In the genomic region with DNA sequence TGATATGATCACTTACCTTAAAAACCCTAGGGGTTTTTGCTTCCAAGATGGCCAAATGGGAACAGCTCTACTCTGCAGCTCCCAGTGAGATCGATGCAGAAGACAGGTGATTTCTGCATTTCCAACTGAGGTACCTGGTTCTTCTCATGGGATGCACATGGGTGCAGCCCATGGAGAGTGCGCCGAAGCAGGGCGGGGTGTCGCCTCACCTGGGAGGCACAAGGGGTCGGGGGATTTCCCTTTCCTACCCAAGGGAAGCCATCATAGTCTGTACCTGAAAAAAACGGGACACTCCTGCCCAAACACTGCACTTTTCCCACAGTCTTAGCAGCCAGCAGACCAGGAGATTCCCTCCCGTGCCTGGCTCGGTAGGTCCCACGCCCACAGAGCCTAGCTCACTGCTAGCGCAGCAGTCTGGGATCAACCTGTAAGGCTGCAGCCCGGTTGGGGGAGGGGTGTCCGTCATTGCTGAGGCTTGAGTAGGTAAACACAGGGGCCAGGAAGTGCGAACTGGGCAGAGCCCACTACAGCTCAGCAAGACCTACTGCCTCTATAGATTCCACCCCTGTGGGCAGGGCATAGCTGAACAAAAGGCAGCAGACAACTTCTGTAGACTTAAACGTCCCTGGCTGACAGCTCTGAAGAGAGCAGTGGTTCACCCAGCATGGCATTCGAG, we compare ENCODE assay signal across 1 cellular context.
TF ChIP-seq lines count a peak whose summit lies in the region.

No MANE protein-coding gene starts in this region.

TF ChIP-seq in HepG2, 621 proteins besides CTCF, POLR2A, EP300 and RAD21 (continued from another document and continues in another):
- TF ChIP-seq, protein P1, sequence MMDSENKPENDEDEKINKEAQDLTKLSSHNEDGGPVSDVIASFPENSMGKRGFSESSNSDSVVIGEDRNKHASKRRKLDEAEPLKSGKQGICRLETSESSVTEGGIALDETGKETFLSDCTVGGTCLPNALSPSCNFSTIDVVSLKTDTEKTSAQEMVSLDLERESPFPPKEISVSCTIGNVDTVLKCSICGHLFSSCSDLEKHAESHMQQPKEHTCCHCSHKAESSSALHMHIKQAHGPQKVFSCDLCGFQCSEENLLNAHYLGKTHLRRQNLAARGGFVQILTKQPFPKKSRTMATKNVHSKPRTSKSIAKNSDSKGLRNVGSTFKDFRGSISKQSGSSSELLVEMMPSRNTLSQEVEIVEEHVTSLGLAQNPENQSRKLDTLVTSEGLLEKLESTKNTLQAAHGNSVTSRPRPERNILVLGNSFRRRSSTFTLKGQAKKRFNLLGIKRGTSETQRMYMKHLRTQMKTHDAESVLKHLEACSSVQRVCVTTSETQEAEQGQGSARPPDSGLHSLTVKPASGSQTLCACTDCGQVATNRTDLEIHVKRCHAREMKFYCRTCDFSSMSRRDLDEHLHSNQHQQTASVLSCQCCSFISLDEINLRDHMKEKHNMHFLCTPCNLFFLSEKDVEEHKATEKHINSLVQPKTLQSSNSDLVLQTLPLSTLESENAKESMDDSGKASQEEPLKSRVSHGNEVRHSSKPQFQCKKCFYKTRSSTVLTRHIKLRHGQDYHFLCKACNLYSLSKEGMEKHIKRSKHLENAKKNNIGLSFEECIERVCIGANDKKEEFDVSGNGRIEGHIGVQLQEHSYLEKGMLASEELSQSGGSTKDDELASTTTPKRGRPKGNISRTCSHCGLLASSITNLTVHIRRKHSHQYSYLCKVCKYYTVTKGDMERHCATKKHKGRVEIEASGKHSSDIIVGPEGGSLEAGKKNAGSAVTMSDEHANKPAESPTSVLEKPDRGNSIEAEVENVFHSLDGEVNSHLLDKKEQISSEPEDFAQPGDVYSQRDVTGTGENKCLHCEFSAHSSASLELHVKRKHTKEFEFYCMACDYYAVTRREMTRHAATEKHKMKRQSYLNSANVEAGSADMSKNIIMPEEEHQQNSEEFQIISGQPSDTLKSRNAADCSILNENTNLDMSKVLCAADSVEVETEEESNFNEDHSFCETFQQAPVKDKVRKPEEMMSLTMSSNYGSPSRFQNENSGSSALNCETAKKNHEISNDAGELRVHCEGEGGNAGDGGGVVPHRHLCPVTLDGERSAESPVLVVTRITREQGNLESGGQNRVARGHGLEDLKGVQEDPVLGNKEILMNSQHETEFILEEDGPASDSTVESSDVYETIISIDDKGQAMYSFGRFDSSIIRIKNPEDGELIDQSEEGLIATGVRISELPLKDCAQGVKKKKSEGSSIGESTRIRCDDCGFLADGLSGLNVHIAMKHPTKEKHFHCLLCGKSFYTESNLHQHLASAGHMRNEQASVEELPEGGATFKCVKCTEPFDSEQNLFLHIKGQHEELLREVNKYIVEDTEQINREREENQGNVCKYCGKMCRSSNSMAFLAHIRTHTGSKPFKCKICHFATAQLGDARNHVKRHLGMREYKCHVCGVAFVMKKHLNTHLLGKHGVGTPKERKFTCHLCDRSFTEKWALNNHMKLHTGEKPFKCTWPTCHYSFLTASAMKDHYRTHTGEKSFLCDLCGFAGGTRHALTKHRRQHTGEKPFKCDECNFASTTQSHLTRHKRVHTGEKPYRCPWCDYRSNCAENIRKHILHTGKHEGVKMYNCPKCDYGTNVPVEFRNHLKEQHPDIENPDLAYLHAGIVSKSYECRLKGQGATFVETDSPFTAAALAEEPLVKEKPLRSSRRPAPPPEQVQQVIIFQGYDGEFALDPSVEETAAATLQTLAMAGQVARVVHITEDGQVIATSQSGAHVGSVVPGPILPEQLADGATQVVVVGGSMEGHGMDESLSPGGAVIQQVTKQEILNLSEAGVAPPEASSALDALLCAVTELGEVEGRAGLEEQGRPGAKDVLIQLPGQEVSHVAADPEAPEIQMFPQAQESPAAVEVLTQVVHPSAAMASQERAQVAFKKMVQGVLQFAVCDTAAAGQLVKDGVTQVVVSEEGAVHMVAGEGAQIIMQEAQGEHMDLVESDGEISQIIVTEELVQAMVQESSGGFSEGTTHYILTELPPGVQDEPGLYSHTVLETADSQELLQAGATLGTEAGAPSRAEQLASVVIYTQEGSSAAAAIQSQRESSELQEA (CRISPR knock-in tag; IDR thresholded peaks at IDR 0.05; ENCODE audit: not compliant biosample characterization) = no peak
- TF ChIP-seq, protein P2, sequence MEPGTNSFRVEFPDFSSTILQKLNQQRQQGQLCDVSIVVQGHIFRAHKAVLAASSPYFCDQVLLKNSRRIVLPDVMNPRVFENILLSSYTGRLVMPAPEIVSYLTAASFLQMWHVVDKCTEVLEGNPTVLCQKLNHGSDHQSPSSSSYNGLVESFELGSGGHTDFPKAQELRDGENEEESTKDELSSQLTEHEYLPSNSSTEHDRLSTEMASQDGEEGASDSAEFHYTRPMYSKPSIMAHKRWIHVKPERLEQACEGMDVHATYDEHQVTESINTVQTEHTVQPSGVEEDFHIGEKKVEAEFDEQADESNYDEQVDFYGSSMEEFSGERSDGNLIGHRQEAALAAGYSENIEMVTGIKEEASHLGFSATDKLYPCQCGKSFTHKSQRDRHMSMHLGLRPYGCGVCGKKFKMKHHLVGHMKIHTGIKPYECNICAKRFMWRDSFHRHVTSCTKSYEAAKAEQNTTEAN (CRISPR knock-in tag; conservative IDR thresholded peaks at IDR 0.05) = 0 out of 2 replicates have a peak, but pooled peaks have one; percentile 16
- TF ChIP-seq NBN (conservative IDR thresholded peaks at IDR 0.05) (no peak), SP5 (CRISPR knock-in tag; IDR thresholded peaks at IDR 0.05; ENCODE audit: borderline replicate concordance, low read depth) (peak; percentile 34; the same call in 1 of the 2 replicates), NONO (IDR thresholded peaks at IDR 0.05) (no peak), NONO (CRISPR knock-in tag; conservative IDR thresholded peaks at IDR 0.05) (no peak; the same call in 1 of the 2 replicates), GATAD2A (CRISPR knock-in tag; IDR thresholded peaks at IDR 0.05) (peak; percentile 70; the same call in 1 of the 2 replicates), REL (CRISPR knock-in tag; conservative IDR thresholded peaks at IDR 0.05) (0 out of 2 replicates have a peak, but pooled peaks have one; percentile 44), ZNF552 (CRISPR knock-in tag; IDR thresholded peaks at IDR 0.05; ENCODE audit: borderline replicate concordance) (no peak), RXRB (CRISPR knock-in tag; IDR thresholded peaks at IDR 0.05; ENCODE audit: borderline replicate concordance) (peak; percentile 28; the same call in 1 of the 2 replicates), ZNF713 (CRISPR knock-in tag; IDR thresholded peaks at IDR 0.05) (no peak), SNAI1 (CRISPR knock-in tag; IDR thresholded peaks at IDR 0.05; ENCODE audit: borderline replicate concordance) (no peak), NFATC3 (CRISPR knock-in tag; IDR thresholded peaks at IDR 0.05) (no peak), SYNCRIP (IDR thresholded peaks at IDR 0.05; ENCODE audit: insufficient read depth, low read depth, low read length) (no peak), ZNF12 (CRISPR knock-in tag; IDR thresholded peaks at IDR 0.05) (no peak), SMARCC2 (IDR thresholded peaks at IDR 0.05) (no peak), ZNF709 (CRISPR knock-in tag; IDR thresholded peaks at IDR 0.05) (no peak), ZNF83 (CRISPR knock-in tag; IDR thresholded peaks at IDR 0.05; ENCODE audit: borderline replicate concordance) (no peak), ZNF460 (CRISPR knock-in tag; IDR thresholded peaks at IDR 0.05; ENCODE audit: borderline replicate concordance) (no peak)
- TF ChIP-seq, protein P3, sequence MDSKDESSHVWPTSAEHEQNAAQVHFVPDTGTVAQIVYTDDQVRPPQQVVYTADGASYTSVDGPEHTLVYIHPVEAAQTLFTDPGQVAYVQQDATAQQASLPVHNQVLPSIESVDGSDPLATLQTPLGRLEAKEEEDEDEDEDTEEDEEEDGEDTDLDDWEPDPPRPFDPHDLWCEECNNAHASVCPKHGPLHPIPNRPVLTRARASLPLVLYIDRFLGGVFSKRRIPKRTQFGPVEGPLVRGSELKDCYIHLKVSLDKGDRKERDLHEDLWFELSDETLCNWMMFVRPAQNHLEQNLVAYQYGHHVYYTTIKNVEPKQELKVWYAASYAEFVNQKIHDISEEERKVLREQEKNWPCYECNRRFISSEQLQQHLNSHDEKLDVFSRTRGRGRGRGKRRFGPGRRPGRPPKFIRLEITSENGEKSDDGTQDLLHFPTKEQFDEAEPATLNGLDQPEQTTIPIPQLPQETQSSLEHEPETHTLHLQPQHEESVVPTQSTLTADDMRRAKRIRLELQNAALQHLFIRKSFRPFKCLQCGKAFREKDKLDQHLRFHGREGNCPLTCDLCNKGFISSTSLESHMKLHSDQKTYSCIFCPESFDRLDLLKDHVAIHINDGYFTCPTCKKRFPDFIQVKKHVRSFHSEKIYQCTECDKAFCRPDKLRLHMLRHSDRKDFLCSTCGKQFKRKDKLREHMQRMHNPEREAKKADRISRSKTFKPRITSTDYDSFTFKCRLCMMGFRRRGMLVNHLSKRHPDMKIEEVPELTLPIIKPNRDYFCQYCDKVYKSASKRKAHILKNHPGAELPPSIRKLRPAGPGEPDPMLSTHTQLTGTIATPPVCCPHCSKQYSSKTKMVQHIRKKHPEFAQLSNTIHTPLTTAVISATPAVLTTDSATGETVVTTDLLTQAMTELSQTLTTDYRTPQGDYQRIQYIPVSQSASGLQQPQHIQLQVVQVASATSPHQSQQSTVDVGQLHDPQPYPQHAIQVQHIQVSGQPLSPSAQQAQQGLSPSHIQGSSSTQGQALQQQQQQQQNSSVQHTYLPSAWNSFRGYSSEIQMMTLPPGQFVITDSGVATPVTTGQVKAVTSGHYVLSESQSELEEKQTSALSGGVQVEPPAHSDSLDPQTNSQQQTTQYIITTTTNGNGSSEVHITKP (CRISPR knock-in tag; IDR thresholded peaks at IDR 0.05; ENCODE audit: low read depth) = peak; percentile 61
- TF ChIP-seq, protein P4, sequence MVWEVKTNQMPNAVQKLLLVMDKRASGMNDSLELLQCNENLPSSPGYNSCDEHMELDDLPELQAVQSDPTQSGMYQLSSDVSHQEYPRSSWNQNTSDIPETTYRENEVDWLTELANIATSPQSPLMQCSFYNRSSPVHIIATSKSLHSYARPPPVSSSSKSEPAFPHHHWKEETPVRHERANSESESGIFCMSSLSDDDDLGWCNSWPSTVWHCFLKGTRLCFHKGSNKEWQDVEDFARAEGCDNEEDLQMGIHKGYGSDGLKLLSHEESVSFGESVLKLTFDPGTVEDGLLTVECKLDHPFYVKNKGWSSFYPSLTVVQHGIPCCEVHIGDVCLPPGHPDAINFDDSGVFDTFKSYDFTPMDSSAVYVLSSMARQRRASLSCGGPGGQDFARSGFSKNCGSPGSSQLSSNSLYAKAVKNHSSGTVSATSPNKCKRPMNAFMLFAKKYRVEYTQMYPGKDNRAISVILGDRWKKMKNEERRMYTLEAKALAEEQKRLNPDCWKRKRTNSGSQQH (CRISPR knock-in tag; IDR thresholded peaks at IDR 0.05; ENCODE audit: low read depth) = no peak
- TF ChIP-seq, protein P5, sequence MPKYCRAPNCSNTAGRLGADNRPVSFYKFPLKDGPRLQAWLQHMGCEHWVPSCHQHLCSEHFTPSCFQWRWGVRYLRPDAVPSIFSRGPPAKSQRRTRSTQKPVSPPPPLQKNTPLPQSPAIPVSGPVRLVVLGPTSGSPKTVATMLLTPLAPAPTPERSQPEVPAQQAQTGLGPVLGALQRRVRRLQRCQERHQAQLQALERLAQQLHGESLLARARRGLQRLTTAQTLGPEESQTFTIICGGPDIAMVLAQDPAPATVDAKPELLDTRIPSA (CRISPR knock-in tag; IDR thresholded peaks at IDR 0.05; ENCODE audit: borderline replicate concordance) = no peak
- TF ChIP-seq, protein P6, sequence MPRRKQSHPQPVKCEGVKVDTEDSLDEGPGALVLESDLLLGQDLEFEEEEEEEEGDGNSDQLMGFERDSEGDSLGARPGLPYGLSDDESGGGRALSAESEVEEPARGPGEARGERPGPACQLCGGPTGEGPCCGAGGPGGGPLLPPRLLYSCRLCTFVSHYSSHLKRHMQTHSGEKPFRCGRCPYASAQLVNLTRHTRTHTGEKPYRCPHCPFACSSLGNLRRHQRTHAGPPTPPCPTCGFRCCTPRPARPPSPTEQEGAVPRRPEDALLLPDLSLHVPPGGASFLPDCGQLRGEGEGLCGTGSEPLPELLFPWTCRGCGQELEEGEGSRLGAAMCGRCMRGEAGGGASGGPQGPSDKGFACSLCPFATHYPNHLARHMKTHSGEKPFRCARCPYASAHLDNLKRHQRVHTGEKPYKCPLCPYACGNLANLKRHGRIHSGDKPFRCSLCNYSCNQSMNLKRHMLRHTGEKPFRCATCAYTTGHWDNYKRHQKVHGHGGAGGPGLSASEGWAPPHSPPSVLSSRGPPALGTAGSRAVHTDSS (CRISPR knock-in tag; conservative IDR thresholded peaks at IDR 0.05) = no peak
- TF ChIP-seq, protein P7, sequence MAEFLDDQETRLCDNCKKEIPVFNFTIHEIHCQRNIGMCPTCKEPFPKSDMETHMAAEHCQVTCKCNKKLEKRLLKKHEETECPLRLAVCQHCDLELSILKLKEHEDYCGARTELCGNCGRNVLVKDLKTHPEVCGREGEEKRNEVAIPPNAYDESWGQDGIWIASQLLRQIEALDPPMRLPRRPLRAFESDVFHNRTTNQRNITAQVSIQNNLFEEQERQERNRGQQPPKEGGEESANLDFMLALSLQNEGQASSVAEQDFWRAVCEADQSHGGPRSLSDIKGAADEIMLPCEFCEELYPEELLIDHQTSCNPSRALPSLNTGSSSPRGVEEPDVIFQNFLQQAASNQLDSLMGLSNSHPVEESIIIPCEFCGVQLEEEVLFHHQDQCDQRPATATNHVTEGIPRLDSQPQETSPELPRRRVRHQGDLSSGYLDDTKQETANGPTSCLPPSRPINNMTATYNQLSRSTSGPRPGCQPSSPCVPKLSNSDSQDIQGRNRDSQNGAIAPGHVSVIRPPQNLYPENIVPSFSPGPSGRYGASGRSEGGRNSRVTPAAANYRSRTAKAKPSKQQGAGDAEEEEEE (CRISPR knock-in tag; IDR thresholded peaks at IDR 0.05; ENCODE audit: borderline replicate concordance) = 0 out of 2 replicates have a peak, but pooled peaks have one; percentile 67
- TF ChIP-seq, protein P8, sequence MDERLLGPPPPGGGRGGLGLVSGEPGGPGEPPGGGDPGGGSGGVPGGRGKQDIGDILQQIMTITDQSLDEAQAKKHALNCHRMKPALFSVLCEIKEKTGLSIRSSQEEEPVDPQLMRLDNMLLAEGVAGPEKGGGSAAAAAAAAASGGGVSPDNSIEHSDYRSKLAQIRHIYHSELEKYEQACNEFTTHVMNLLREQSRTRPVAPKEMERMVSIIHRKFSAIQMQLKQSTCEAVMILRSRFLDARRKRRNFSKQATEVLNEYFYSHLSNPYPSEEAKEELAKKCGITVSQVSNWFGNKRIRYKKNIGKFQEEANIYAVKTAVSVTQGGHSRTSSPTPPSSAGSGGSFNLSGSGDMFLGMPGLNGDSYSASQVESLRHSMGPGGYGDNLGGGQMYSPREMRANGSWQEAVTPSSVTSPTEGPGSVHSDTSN (CRISPR knock-in tag; IDR thresholded peaks at IDR 0.05) = no peak
